In the genomic region with DNA sequence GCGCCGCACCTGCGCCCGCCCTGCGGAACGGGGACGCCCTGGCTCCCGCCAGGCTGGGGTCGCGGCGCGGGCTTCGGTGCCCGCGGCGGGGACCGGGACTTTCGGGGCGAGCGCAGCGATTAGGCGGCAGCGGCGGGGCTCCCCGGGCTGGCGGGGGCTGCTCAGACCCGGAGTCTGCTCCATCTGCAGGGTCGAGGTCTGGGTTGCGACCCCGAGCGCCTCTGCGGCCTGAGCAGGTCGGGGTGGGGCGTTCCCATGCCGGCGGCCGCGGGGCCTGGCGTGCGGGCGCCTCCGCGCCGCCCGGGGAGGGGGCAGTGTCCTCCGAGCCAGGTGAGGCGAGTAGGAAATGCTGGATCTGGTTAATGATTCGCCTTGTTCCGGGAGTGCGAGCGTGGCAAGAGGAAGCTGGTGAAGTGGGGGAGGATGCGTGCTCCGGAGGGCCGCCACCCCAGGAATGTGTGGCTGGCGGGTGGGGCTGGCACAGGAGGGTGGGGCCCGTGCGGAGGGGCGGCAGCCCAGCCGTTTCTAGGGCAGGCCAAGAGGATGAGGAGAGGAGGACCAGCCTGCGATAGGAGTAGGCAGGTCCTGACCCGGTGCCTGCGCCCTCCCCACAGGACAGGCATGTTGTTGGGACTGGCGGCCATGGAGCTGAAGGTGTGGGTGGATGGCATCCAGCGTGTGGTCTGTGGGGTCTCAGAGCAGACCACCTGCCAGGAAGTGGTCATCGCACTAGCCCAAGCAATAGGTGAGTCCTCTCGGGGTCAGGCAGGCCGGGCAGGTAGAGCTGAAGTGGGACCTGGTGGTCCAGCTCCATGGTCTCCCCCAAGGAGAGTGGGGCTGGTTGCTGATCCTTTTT, we compare ENCODE assay signal across 1 cellular context.
TF ChIP-seq lines count a peak whose summit lies in the region.

No MANE protein-coding gene starts in this region.

TF ChIP-seq in SK-N-SH treated with all-trans-retinoic acid at 6 μM for 48 hours, 23 proteins besides CTCF, POLR2A, EP300 and RAD21 (continued from another document):
- TF ChIP-seq CSRNP3 (CRISPR knock-in tag; IDR thresholded peaks at IDR 0.05) (no peak), TCF4 (CRISPR knock-in tag; IDR thresholded peaks at IDR 0.05; ENCODE audit: borderline replicate concordance) (no peak)
